In the genomic region with DNA sequence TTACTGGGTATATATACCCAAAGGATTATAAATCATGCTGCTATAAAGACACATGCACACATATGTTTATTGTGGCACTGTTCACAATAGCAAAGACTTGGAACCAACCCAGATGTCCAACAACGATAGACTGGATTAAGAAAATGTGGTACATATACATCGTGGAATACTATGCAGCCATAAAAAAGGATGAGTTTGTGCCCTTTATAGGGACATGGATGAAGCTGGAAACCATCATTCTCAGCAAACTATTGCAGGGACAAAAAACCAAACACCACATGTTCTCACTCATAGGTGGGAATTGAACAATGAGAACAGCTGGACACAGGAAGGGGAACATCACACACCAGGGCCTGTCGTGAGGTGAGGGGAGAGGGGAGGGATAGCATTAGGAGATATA, we compare ENCODE assay signal across 6 cellular contexts. TPM values are rescaled to one million over a fixed set of nuclear protein-coding genes. Genes with fewer than 3 reads are reported as not detected.
DNase-seq lines count a peak whose midpoint lies in the region; ATAC-seq, FAIRE-seq and TF ChIP-seq lines count a peak whose summit lies in the region.
"Not testable (repeated sequence)": the region's sequence is repeated elsewhere in the genome, so short reads cannot be mapped to it uniquely, and the experiment has no call there.

No MANE protein-coding gene starts in this region.

- not testable (repeated sequence) for FAIRE-seq in A549 (lab: Jason Lieb, UNC); K562 (lab: Jason Lieb, UNC)

- H3K9me1 ChIP-seq in K562 (ENCODE audit: control insufficient read depth, insufficient read depth, low read length), result not testable (repeated sequence)

- H3K9me3 ChIP-seq in A549; HEK293 (ENCODE audit: control insufficient read depth, insufficient read depth, low read depth, low read length); K562 (replicated peaks; ENCODE audit: control insufficient read depth, insufficient read depth, low read depth, low read length): not testable (repeated sequence)

- not testable (repeated sequence) for BruUV-seq in K562 (replicated peaks; lab: Mats Ljungman, UMichigan)

- peaks cover 15% of the 10 kb centered on the region for H3K4me1 Mint-ChIP-seq in activated CD4-positive, alpha-beta T cell treated with anti-CD3 and anti-CD28 coated beads, Interleukin-2, amount 10 ng/mL, durations not matched to agents 7 days and 5 days
- peaks cover 38% of the 10 kb centered on the region for H3K4me1 Mint-ChIP-seq in activated naive CD4-positive, alpha-beta T cell treated with anti-CD3 and anti-CD28 coated beads, Interleukin-2, amount 50 U/mL, for 24 hours
- not testable (repeated sequence) for H3K4me1 Mint-ChIP-seq in memory B cell

- not testable (repeated sequence) for H3K9me3 Mint-ChIP-seq in activated CD4-positive, alpha-beta T cell treated with anti-CD3 and anti-CD28 coated beads, Interleukin-2, amount 10 ng/mL, durations not matched to agents 7 days and 5 days; activated naive CD4-positive, alpha-beta T cell treated with anti-CD3 and anti-CD28 coated beads, Interleukin-2, amount 50 U/mL, for 24 hours; memory B cell

- H3K9ac ChIP-seq in K562 (ENCODE audit: insufficient read depth in 1 of 2, low read depth in 2 of 2, low read length in 2 of 2), result not testable (repeated sequence)

- not testable (repeated sequence) for TF ChIP-seq CTCF in A549 (IDR thresholded peaks at IDR 0.05); HEK293 (tag by site-specific recombination; IDR thresholded peaks at IDR 0.05); K562 (IDR thresholded peaks at IDR 0.05 in 2 of 3, conservative IDR thresholded peaks at IDR 0.05 in 1 of 3; ENCODE audit: insufficient read depth in 2 of 3, low read depth in 1 of 3, low read length in 3 of 3)

- not testable (repeated sequence) for H2AFZ ChIP-seq in K562 (ENCODE audit: low read depth, low read length)

- TF ChIP-seq RAD21 in A549 (conservative IDR thresholded peaks at IDR 0.05 in 1 of 2, IDR thresholded peaks at IDR 0.05 in 1 of 2); K562 (CRISPR knock-in tag; conservative IDR thresholded peaks at IDR 0.05 in 1 of 2, IDR thresholded peaks at IDR 0.05 in 1 of 2): not testable (repeated sequence)

- CTCF ChIA-PET in A549 (lab: Yijun Ruan, JAX) (interaction anchor here (0.6 to 0.7 kb wide), 2 partner anchors 33 to 169 kb away, joined by 3 read pairs; no protein-coding TSS in a partner anchor), HEK293 (lab: Yijun Ruan, JAX) (interaction anchor here (0.6 to 1.0 kb wide), 2 partner anchors 9 to 255 kb away, joined by 4 to 5 read pairs; no protein-coding TSS in a partner anchor)
- CTCF ChIA-PET in activated CD4-positive, alpha-beta T cell treated with anti-CD3 and anti-CD28 coated beads, Interleukin-2, amount 10 ng/mL, durations not matched to agents 7 days and 5 days (lab: Charles Lee); K562 (lab: Yijun Ruan, JAX; ENCODE audit: low intra/inter-chr PET ratio): not testable (repeated sequence)

- 84% methylated on average over 3 of the region's 3 CpGs for WGBS in A549 (ENCODE audit: missing lambda C conversion rate)
- 94% methylated on average over 3 of the region's 3 CpGs for WGBS in K562 (ENCODE audit: insufficient coverage, low coverage, missing lambda C conversion rate)

- not testable (repeated sequence) for H3K27ac ChIP-seq in A549; HEK293 (ENCODE audit: extremely low read depth, low read depth, low read length); K562 (ENCODE audit: extremely low read depth, low read depth, low read length)

- intact Hi-C loops in K562 (cut with micrococcal nuclease), result not testable (repeated sequence)

- peaks cover 44% of the 10 kb centered on the region for H3K36me3 Mint-ChIP-seq in activated CD4-positive, alpha-beta T cell treated with anti-CD3 and anti-CD28 coated beads, Interleukin-2, amount 10 ng/mL, durations not matched to agents 7 days and 5 days (ENCODE audit: low read depth)
- H3K36me3 Mint-ChIP-seq in activated naive CD4-positive, alpha-beta T cell treated with anti-CD3 and anti-CD28 coated beads, Interleukin-2, amount 50 U/mL, for 24 hours, result peaks cover 19% of the 10 kb centered on the region
- peaks cover 23% of the 10 kb centered on the region for H3K36me3 Mint-ChIP-seq in memory B cell

- H3K27ac Mint-ChIP-seq in activated CD4-positive, alpha-beta T cell treated with anti-CD3 and anti-CD28 coated beads, Interleukin-2, amount 10 ng/mL, durations not matched to agents 7 days and 5 days, result peak overlapping the region; percentile 19
- H3K27ac Mint-ChIP-seq in activated naive CD4-positive, alpha-beta T cell treated with anti-CD3 and anti-CD28 coated beads, Interleukin-2, amount 50 U/mL, for 24 hours, result peak overlapping the region; percentile 47
- H3K27ac Mint-ChIP-seq in memory B cell, result peak overlapping the region; percentile 31

- H3K4me2 ChIP-seq in A549; K562 (ENCODE audit: insufficient read depth, low read length): not testable (repeated sequence)

- TF ChIP-seq POLR2A in A549 (IDR thresholded peaks at IDR 0.05; ENCODE audit: low read length); K562 (conservative IDR thresholded peaks at IDR 0.05): not testable (repeated sequence)

- not testable (repeated sequence) for H3K27me3 ChIP-seq in K562 (ENCODE audit: control insufficient read depth in 2 of 2, insufficient read depth in 2 of 2, low read length in 2 of 2)

- in situ Hi-C loops in K562 (cut with MboI), result not testable (repeated sequence)

- not testable (repeated sequence) for H3K27me3 Mint-ChIP-seq in activated CD4-positive, alpha-beta T cell treated with anti-CD3 and anti-CD28 coated beads, Interleukin-2, amount 10 ng/mL, durations not matched to agents 7 days and 5 days; activated naive CD4-positive, alpha-beta T cell treated with anti-CD3 and anti-CD28 coated beads, Interleukin-2, amount 50 U/mL, for 24 hours; memory B cell

- H3K4me3 Mint-ChIP-seq in activated CD4-positive, alpha-beta T cell treated with anti-CD3 and anti-CD28 coated beads, Interleukin-2, amount 10 ng/mL, durations not matched to agents 7 days and 5 days; activated naive CD4-positive, alpha-beta T cell treated with anti-CD3 and anti-CD28 coated beads, Interleukin-2, amount 50 U/mL, for 24 hours; memory B cell: not testable (repeated sequence)

- peaks cover 24 to 36% of the 10 kb centered on the region in 2 experiments for H3K36me3 ChIP-seq in HEK293 (ENCODE audit: control insufficient read depth in 2 of 2, insufficient read depth in 1 of 2, low read length in 2 of 2)
- H3K36me3 ChIP-seq in K562 (ENCODE audit: control insufficient read depth, insufficient read depth, low read length), result not testable (repeated sequence)

- not testable (repeated sequence) for TF ChIP-seq EP300 in A549 (IDR thresholded peaks at IDR 0.05); K562 (IDR thresholded peaks at IDR 0.05; ENCODE audit: low read length)

- H3K79me2 ChIP-seq in K562 (ENCODE audit: control insufficient read depth, insufficient read depth, low read length), result peaks cover 22% of the 10 kb centered on the region

- H3K4me3 ChIP-seq in A549; HEK293 (ENCODE audit: low read depth, low read length); K562: not testable (repeated sequence)

- H4K20me1 ChIP-seq in K562 (replicated peaks; ENCODE audit: control insufficient read depth, insufficient read depth, low read length), result not testable (repeated sequence)

- DNase-seq in A549 (ENCODE audit: low read depth in 1 of 2, low spot score in 1 of 2); activated CD4-positive, alpha-beta T cell treated with anti-CD3 and anti-CD28 coated beads, Interleukin-2, amount 10 ng/mL, durations not matched to agents 7 days and 5 days; K562 (ENCODE audit: extremely low read depth in 1 of 4, low spot score in 3 of 4); memory B cell (ENCODE audit: low spot score in 2 of 2): not testable (repeated sequence)

- POLR2A ChIA-PET in A549 (lab: Yijun Ruan, JAX); activated CD4-positive, alpha-beta T cell treated with anti-CD3 and anti-CD28 coated beads, Interleukin-2, amount 10 ng/mL, durations not matched to agents 7 days and 5 days (lab: Charles Lee); K562 (lab: Yijun Ruan, JAX): not testable (repeated sequence)
- POLR2A ChIA-PET in HEK293 (lab: Yijun Ruan, JAX), result interaction anchor here (0.7 kb wide), 1 partner anchor 22 kb away, joined by 3 read pairs; no protein-coding TSS in a partner anchor

- H3K4me1 ChIP-seq in A549, result peaks cover 15% of the 10 kb centered on the region
- not testable (repeated sequence) for H3K4me1 ChIP-seq in HEK293 (ENCODE audit: control insufficient read depth, insufficient read depth, low read length); K562 (replicated peaks in 1 of 2; ENCODE audit: control insufficient read depth in 2 of 2, insufficient read depth in 2 of 2, low read length in 2 of 2)

- ATAC-seq in A549; K562; memory B cell (ENCODE audit: low read depth): not testable (repeated sequence)

RNA-seq across cellular contexts. Expression of gene CLUH, which starts 58.7 kb away (rescaled TPM):
- 23.5 and 23.6 TPM in 2 replicates for polyA plus RNA-seq in A549 (2011; rRNA removed)
- 105 and 145 TPM in 2 replicates for polyA plus RNA-seq in A549 (2012; cell fraction: cytosol; rRNA removed)
- 466 and 990 TPM in 2 replicates for polyA plus RNA-seq in A549 (2012; cell fraction: nucleus; rRNA removed)
- polyA plus RNA-seq in A549 (2017; fragmentation: RNase III; extraction: RNeasy Plus Mini Kit Qiagen cat#74134 plus additional on column Dnase treatment), result 87.8 to 98.8 TPM (median 93.1 TPM) in 3 replicates
- polyA minus RNA-seq in A549 (2011; rRNA and poly(A)+ RNA removed), result 18.8 and 35.7 TPM in 2 replicates
- total RNA-seq in activated CD4-positive, alpha-beta T cell treated with anti-CD3 and anti-CD28 coated beads, Interleukin-2, amount 10 ng/mL, durations not matched to agents 7 days and 5 days, result 10 to 100 TPM; 44.8 to 55.9 TPM
- 95.4 and 344 TPM in 2 replicates for total RNA-seq in K562 (2011; cell fraction: chromatin; rRNA removed; ENCODE audit: low replicate concordance)
- 211 and 238 TPM in 2 replicates for total RNA-seq in K562 (2011; cell fraction: nucleolus; rRNA removed)
- 98.1 and 116 TPM in 2 replicates for total RNA-seq in K562 (2011; cell fraction: nucleoplasm; rRNA removed)
- total RNA-seq in K562 (2014; rRNA removed), result 63.0 and 94.0 TPM in 2 replicates
- total RNA-seq in K562 (2014; rRNA removed; fragmentation: Illumina TruSeq; extraction: Trizol), result 13.7 and 21.2 TPM in 2 replicates
- 33.2 and 34.8 TPM in 2 replicates for total RNA-seq in K562 (2015; rRNA removed; fragmentation: Illumina TruSeq; extraction: Trizol)
- 126 and 140 TPM in 2 replicates for total RNA-seq in K562 (2021)
- polyA plus RNA-seq in K562 (2011; rRNA removed), result 15.3 and 40.1 TPM in 2 replicates
- polyA plus RNA-seq in K562 (2011; cell fraction: cytosol; rRNA removed), result 15.5 and 39.0 TPM in 2 replicates
- 204 and 334 TPM in 2 replicates for polyA plus RNA-seq in K562 (2011; cell fraction: nucleus; rRNA removed)
- polyA plus RNA-seq in K562 (2012), result 52.7 and 74.7 TPM in 2 replicates
- 71.2 and 88.2 TPM in 2 replicates for polyA plus RNA-seq in K562 (2014; fragmentation: Illumina TruSeq; extraction: Trizol)
- polyA plus RNA-seq in K562 (2014; fragmentation: Nextera tagmentation; extraction: Ambion mirVana), result under 1 TPM; 0.21 to 0.25 TPM
- 72.8 and 73.4 TPM in 2 replicates for polyA plus RNA-seq in K562 (2014; rRNA removed)
- polyA minus RNA-seq in K562 (2011; rRNA and poly(A)+ RNA removed), result 12.6 and 14.7 TPM in 2 replicates
- 49.7 and 59.2 TPM in 2 replicates for polyA minus RNA-seq in K562 (2011; cell fraction: cytosol; rRNA and poly(A)+ RNA removed)
- 57.4 and 59.4 TPM in 2 replicates for polyA minus RNA-seq in K562 (2011; cell fraction: nucleus; rRNA and poly(A)+ RNA removed)

RNA-seq across cellular contexts. Expression of gene PAFAH1B1, which starts 59.5 kb away (rescaled TPM):
- polyA plus RNA-seq in A549 (2011; rRNA removed), result 197 and 204 TPM in 2 replicates
- 54.8 and 59.1 TPM in 2 replicates for polyA plus RNA-seq in A549 (2012; cell fraction: cytosol; rRNA removed)
- 30.9 and 49.5 TPM in 2 replicates for polyA plus RNA-seq in A549 (2012; cell fraction: nucleus; rRNA removed)
- polyA plus RNA-seq in A549 (2017; fragmentation: RNase III; extraction: RNeasy Plus Mini Kit Qiagen cat#74134 plus additional on column Dnase treatment), result 122 to 132 TPM (median 125 TPM) in 3 replicates
- polyA minus RNA-seq in A549 (2011; rRNA and poly(A)+ RNA removed), result 161 and 170 TPM in 2 replicates
- total RNA-seq in activated CD4-positive, alpha-beta T cell treated with anti-CD3 and anti-CD28 coated beads, Interleukin-2, amount 10 ng/mL, durations not matched to agents 7 days and 5 days, result 100 to 1,000 TPM; 165 to 169 TPM
- total RNA-seq in K562 (2011; cell fraction: chromatin; rRNA removed; ENCODE audit: low replicate concordance), result 62.7 and 148 TPM in 2 replicates
- 24.2 and 29.3 TPM in 2 replicates for total RNA-seq in K562 (2011; cell fraction: nucleolus; rRNA removed)
- total RNA-seq in K562 (2011; cell fraction: nucleoplasm; rRNA removed), result 59.6 and 81.6 TPM in 2 replicates
- total RNA-seq in K562 (2014; rRNA removed), result 23.8 and 32.6 TPM in 2 replicates
- 54.6 and 66.5 TPM in 2 replicates for total RNA-seq in K562 (2014; rRNA removed; fragmentation: Illumina TruSeq; extraction: Trizol)
- total RNA-seq in K562 (2015; rRNA removed; fragmentation: Illumina TruSeq; extraction: Trizol), result 45.0 and 48.2 TPM in 2 replicates
- 66.4 and 72.4 TPM in 2 replicates for total RNA-seq in K562 (2021)
- 46.8 and 55.2 TPM in 2 replicates for polyA plus RNA-seq in K562 (2011; rRNA removed)
- polyA plus RNA-seq in K562 (2011; cell fraction: cytosol; rRNA removed), result 14.9 and 28.2 TPM in 2 replicates
- polyA plus RNA-seq in K562 (2011; cell fraction: nucleus; rRNA removed), result 28.5 and 44.1 TPM in 2 replicates
- 48.1 and 57.4 TPM in 2 replicates for polyA plus RNA-seq in K562 (2012)
- polyA plus RNA-seq in K562 (2014; fragmentation: Illumina TruSeq; extraction: Trizol), result 40.2 and 48.8 TPM in 2 replicates
- polyA plus RNA-seq in K562 (2014; fragmentation: Nextera tagmentation; extraction: Ambion mirVana), result 10 to 100 TPM; 32.1 to 37.3 TPM
- 23.3 and 27.3 TPM in 2 replicates for polyA plus RNA-seq in K562 (2014; rRNA removed)
- 64.6 and 80.0 TPM in 2 replicates for polyA minus RNA-seq in K562 (2011; rRNA and poly(A)+ RNA removed)
- 25.8 and 42.9 TPM in 2 replicates for polyA minus RNA-seq in K562 (2011; cell fraction: cytosol; rRNA and poly(A)+ RNA removed)
- polyA minus RNA-seq in K562 (2011; cell fraction: nucleus; rRNA and poly(A)+ RNA removed), result 10.2 and 16.9 TPM in 2 replicates
